Comparison of ENCODE assay signal across 1 cellular context in the genomic region with DNA sequence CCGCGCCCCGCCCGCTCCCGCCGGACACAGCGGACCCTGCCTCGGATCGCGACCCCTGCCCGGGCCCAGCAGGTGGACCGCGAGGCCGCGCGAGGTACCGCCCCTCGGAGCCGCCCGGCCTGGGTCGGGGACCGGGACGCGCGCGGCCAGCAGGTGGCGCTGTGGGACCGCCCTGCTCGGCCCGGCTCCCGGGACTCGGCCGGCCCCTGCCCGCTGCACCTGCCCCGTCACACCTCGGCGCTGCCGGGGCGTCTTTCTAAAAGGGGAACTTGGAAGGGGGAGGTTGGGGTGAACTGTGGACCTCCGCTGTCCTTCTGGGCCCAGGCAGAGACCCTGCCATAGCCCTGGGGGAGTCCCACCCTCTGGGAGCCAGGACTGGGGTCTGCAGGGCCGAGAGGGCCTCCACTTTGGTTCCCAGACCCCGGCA.
TF ChIP-seq lines count a peak whose summit lies in the region.

No MANE protein-coding gene starts in this region.

TF ChIP-seq in K562, 482 proteins besides CTCF, POLR2A, EP300 and RAD21 (continued from another document and continues in another):
- TF ChIP-seq, protein P1, sequence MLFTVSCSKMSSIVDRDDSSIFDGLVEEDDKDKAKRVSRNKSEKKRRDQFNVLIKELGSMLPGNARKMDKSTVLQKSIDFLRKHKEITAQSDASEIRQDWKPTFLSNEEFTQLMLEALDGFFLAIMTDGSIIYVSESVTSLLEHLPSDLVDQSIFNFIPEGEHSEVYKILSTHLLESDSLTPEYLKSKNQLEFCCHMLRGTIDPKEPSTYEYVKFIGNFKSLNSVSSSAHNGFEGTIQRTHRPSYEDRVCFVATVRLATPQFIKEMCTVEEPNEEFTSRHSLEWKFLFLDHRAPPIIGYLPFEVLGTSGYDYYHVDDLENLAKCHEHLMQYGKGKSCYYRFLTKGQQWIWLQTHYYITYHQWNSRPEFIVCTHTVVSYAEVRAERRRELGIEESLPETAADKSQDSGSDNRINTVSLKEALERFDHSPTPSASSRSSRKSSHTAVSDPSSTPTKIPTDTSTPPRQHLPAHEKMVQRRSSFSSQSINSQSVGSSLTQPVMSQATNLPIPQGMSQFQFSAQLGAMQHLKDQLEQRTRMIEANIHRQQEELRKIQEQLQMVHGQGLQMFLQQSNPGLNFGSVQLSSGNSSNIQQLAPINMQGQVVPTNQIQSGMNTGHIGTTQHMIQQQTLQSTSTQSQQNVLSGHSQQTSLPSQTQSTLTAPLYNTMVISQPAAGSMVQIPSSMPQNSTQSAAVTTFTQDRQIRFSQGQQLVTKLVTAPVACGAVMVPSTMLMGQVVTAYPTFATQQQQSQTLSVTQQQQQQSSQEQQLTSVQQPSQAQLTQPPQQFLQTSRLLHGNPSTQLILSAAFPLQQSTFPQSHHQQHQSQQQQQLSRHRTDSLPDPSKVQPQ (CRISPR knock-in tag; IDR thresholded peaks at IDR 0.05; ENCODE audit: borderline replicate concordance) = no peak
- TF ChIP-seq ARNT (IDR thresholded peaks at IDR 0.05) = no peak
- peak in 1 of 3 experiments; percentile 18 for TF ChIP-seq YY1 (IDR thresholded peaks at IDR 0.05; ENCODE audit: borderline replicate concordance in 1 of 3, control insufficient read depth in 1 of 3, extremely low read depth in 1 of 3, insufficient read depth in 3 of 3, insufficient read length in 1 of 3, insufficient replicate concordance in 2 of 3, low read depth in 1 of 3, low read length in 2 of 3)
- no peak for TF ChIP-seq ZFPM2 (CRISPR knock-in tag; IDR thresholded peaks at IDR 0.05)
- no peak for TF ChIP-seq PRPF4 (IDR thresholded peaks at IDR 0.05; ENCODE audit: insufficient read depth, low read depth, low read length, poor library complexity, severe bottlenecking)
- no peak for TF ChIP-seq MBD1 (CRISPR knock-in tag; IDR thresholded peaks at IDR 0.05)
- no peak for TF ChIP-seq FOXJ2 (tag; IDR thresholded peaks at IDR 0.05)
- TF ChIP-seq, protein P2, sequence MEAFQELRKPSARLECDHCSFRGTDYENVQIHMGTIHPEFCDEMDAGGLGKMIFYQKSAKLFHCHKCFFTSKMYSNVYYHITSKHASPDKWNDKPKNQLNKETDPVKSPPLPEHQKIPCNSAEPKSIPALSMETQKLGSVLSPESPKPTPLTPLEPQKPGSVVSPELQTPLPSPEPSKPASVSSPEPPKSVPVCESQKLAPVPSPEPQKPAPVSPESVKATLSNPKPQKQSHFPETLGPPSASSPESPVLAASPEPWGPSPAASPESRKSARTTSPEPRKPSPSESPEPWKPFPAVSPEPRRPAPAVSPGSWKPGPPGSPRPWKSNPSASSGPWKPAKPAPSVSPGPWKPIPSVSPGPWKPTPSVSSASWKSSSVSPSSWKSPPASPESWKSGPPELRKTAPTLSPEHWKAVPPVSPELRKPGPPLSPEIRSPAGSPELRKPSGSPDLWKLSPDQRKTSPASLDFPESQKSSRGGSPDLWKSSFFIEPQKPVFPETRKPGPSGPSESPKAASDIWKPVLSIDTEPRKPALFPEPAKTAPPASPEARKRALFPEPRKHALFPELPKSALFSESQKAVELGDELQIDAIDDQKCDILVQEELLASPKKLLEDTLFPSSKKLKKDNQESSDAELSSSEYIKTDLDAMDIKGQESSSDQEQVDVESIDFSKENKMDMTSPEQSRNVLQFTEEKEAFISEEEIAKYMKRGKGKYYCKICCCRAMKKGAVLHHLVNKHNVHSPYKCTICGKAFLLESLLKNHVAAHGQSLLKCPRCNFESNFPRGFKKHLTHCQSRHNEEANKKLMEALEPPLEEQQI (IDR thresholded peaks at IDR 0.05) = no peak
- peak; percentile 74 for TF ChIP-seq SMC3 (conservative IDR thresholded peaks at IDR 0.05; ENCODE audit: insufficient read depth, low read depth, low read length)
- TF ChIP-seq ZBTB7A (IDR thresholded peaks at IDR 0.05; ENCODE audit: borderline replicate concordance, control insufficient read depth, low read depth, low read length) = peak; percentile 73; the same call in 1 of the 2 replicates
- TF ChIP-seq ZNF146 (CRISPR knock-in tag; IDR thresholded peaks at IDR 0.05; ENCODE audit: unreplicated experiment) = no peak
- TF ChIP-seq CHD4 (IDR thresholded peaks at IDR 0.05; ENCODE audit: insufficient read depth, insufficient replicate concordance, low read depth, low read length, poor library complexity, severe bottlenecking) = no peak
- no peak for TF ChIP-seq OTX1 (CRISPR knock-in tag; IDR thresholded peaks at IDR 0.05)
- no peak for TF ChIP-seq TAF15 (IDR thresholded peaks at IDR 0.05; ENCODE audit: low read depth, low read length)
- TF ChIP-seq, protein P3, sequence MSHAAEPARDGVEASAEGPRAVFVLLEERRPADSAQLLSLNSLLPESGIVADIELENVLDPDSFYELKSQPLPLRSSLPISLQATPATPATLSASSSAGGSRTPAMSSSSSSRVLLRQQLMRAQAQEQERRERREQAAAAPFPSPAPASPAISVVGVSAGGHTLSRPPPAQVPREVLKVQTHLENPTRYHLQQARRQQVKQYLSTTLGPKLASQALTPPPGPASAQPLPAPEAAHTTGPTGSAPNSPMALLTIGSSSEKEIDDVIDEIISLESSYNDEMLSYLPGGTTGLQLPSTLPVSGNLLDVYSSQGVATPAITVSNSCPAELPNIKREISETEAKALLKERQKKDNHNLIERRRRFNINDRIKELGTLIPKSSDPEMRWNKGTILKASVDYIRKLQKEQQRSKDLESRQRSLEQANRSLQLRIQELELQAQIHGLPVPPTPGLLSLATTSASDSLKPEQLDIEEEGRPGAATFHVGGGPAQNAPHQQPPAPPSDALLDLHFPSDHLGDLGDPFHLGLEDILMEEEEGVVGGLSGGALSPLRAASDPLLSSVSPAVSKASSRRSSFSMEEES (CRISPR knock-in tag; IDR thresholded peaks at IDR 0.05) = no peak
- no peak for TF ChIP-seq TAF1 (IDR thresholded peaks at IDR 0.05; ENCODE audit: control insufficient read depth, extremely low read depth, insufficient read depth, low read length, severe bottlenecking)
- peak; percentile 79; the same call in 1 of the 2 replicates for TF ChIP-seq STAG1 (CRISPR knock-in tag; IDR thresholded peaks at IDR 0.05; ENCODE audit: borderline replicate concordance)
- TF ChIP-seq GATAD2B (IDR thresholded peaks at IDR 0.05; ENCODE audit: borderline replicate concordance) = peak; percentile 76; the same call in 1 of the 2 replicates
- no peak for TF ChIP-seq MYNN (IDR thresholded peaks at IDR 0.05)
- no peak for TF ChIP-seq MYNN (CRISPR knock-in tag; IDR thresholded peaks at IDR 0.05)
- TF ChIP-seq ZBTB8A (IDR thresholded peaks at IDR 0.05; ENCODE audit: partially characterized antibody) = no peak
- no peak for TF ChIP-seq ASH1L (IDR thresholded peaks at IDR 0.05; ENCODE audit: borderline replicate concordance, low read depth, partially characterized antibody)
- no peak for TF ChIP-seq NUFIP1 (IDR thresholded peaks at IDR 0.05; ENCODE audit: partially characterized antibody)
- no peak for TF ChIP-seq ZNF785 (CRISPR knock-in tag; IDR thresholded peaks at IDR 0.05)
- no peak for TF ChIP-seq STAT5B (CRISPR knock-in tag; IDR thresholded peaks at IDR 0.05)
- TF ChIP-seq ZNF134 (CRISPR knock-in tag; conservative IDR thresholded peaks at IDR 0.05) = no peak
- TF ChIP-seq CREBBP (IDR thresholded peaks at IDR 0.05; ENCODE audit: low read depth, low read length) = no peak
- TF ChIP-seq, protein P4, sequence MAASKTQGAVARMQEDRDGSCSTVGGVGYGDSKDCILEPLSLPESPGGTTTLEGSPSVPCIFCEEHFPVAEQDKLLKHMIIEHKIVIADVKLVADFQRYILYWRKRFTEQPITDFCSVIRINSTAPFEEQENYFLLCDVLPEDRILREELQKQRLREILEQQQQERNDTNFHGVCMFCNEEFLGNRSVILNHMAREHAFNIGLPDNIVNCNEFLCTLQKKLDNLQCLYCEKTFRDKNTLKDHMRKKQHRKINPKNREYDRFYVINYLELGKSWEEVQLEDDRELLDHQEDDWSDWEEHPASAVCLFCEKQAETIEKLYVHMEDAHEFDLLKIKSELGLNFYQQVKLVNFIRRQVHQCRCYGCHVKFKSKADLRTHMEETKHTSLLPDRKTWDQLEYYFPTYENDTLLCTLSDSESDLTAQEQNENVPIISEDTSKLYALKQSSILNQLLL (CRISPR knock-in tag; IDR thresholded peaks at IDR 0.05; ENCODE audit: borderline replicate concordance) = no peak
- TF ChIP-seq RUNX1 (IDR thresholded peaks at IDR 0.05; ENCODE audit: low read depth) = no peak
- TF ChIP-seq, protein P5, sequence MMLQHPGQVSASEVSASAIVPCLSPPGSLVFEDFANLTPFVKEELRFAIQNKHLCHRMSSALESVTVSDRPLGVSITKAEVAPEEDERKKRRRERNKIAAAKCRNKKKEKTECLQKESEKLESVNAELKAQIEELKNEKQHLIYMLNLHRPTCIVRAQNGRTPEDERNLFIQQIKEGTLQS (IDR thresholded peaks at IDR 0.05) = no peak
- TF ChIP-seq, protein P5 (CRISPR knock-in tag; conservative IDR thresholded peaks at IDR 0.05) = no peak
- no peak for TF ChIP-seq CEBPG (CRISPR knock-in tag; IDR thresholded peaks at IDR 0.05)
- no peak for TF ChIP-seq CEBPG (tag; conservative IDR thresholded peaks at IDR 0.05 in 1 of 2, IDR thresholded peaks at IDR 0.05 in 1 of 2)
- TF ChIP-seq, protein P6, sequence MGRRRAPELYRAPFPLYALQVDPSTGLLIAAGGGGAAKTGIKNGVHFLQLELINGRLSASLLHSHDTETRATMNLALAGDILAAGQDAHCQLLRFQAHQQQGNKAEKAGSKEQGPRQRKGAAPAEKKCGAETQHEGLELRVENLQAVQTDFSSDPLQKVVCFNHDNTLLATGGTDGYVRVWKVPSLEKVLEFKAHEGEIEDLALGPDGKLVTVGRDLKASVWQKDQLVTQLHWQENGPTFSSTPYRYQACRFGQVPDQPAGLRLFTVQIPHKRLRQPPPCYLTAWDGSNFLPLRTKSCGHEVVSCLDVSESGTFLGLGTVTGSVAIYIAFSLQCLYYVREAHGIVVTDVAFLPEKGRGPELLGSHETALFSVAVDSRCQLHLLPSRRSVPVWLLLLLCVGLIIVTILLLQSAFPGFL (CRISPR knock-in tag; IDR thresholded peaks at IDR 0.05) = no peak
- TF ChIP-seq ETV1 (tag; conservative IDR thresholded peaks at IDR 0.05; ENCODE audit: low read depth) = no peak
- TF ChIP-seq, protein P7, sequence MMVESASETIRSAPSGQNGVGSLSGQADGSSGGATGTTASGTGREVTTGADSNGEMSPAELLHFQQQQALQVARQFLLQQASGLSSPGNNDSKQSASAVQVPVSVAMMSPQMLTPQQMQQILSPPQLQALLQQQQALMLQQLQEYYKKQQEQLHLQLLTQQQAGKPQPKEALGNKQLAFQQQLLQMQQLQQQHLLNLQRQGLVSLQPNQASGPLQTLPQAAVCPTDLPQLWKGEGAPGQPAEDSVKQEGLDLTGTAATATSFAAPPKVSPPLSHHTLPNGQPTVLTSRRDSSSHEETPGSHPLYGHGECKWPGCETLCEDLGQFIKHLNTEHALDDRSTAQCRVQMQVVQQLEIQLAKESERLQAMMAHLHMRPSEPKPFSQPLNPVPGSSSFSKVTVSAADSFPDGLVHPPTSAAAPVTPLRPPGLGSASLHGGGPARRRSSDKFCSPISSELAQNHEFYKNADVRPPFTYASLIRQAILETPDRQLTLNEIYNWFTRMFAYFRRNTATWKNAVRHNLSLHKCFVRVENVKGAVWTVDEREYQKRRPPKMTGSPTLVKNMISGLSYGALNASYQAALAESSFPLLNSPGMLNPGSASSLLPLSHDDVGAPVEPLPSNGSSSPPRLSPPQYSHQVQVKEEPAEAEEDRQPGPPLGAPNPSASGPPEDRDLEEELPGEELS (CRISPR knock-in tag; IDR thresholded peaks at IDR 0.05; ENCODE audit: borderline replicate concordance) = no peak
- TF ChIP-seq DEAF1 (CRISPR knock-in tag; IDR thresholded peaks at IDR 0.05) = no peak
- TF ChIP-seq CXXC5 (CRISPR knock-in tag; IDR thresholded peaks at IDR 0.05) = peak; percentile 40
- TF ChIP-seq TRIM28 (IDR thresholded peaks at IDR 0.05) = no peak
- TF ChIP-seq HDAC8 (tag; IDR thresholded peaks at IDR 0.05) = no peak
- no peak for TF ChIP-seq SMARCA5 (IDR thresholded peaks at IDR 0.05)
- TF ChIP-seq ZNF224 (CRISPR knock-in tag; IDR thresholded peaks at IDR 0.05) = no peak
- TF ChIP-seq POLR2AphosphoS2 (IDR thresholded peaks at IDR 0.05; ENCODE audit: low read length) = no peak
- TF ChIP-seq NFRKB (IDR thresholded peaks at IDR 0.05; ENCODE audit: low read depth) = no peak
- TF ChIP-seq POLR2B (IDR thresholded peaks at IDR 0.05; ENCODE audit: low read depth, partially characterized antibody) = no peak
- TF ChIP-seq NFE2 (IDR thresholded peaks at IDR 0.05; ENCODE audit: low read depth) = no peak
- no peak for TF ChIP-seq CBX8 (IDR thresholded peaks at IDR 0.05; ENCODE audit: borderline replicate concordance, extremely low read depth, low read depth, low read length, poor library complexity, severe bottlenecking)
- TF ChIP-seq KAT7 (CRISPR knock-in tag; IDR thresholded peaks at IDR 0.05; ENCODE audit: borderline replicate concordance) = no peak
- no peak for TF ChIP-seq CBFA2T3 (IDR thresholded peaks at IDR 0.05)
